Comparison of ENCODE assay signal across 8 cellular contexts in the genomic region with DNA sequence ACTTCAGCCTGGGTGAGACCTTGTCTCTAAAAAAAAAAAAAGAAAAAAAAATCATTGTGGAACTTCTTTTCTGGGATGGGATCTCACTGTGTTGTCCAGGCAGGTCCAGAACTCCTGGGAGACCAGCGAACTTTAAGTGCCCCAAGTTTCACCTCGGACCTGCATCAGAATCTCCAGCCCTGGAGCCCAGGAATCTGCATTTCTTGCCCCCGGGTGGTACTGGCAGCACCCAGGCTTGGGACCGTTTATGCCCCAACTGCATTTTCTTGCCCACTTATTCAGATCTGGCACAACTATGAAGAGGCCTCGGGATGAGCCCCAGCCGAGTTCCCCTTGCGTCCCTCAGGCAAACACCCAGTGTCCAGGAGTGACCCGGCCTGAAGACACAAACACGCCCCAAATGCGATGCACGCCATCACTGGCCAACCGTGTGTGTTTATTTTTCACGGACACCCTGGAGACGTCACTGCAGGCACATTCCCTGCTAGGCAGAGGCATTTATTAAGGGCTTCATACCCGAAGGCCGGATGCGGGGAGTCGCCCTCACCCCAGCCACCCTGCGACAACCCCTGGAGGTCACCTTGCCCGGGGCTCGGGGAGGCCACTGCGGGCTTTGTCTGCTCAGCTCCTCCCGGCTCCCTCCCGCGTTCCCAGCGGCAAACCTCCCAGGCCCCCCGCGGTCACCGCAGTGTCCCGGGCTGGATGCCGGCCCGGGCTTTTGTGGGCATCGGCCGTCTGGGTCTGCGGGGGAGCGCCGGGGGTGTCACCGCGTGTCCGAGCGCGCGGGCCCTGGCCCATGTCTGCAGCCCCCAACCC. TPM values are rescaled to one million over a fixed set of nuclear protein-coding genes. Genes with fewer than 3 reads are reported as not detected.
DNase-seq lines count a peak whose midpoint lies in the region; ATAC-seq, FAIRE-seq and TF ChIP-seq lines count a peak whose summit lies in the region.

No MANE protein-coding gene starts in this region.

- H3K9me3 Mint-ChIP-seq in activated CD8-positive, alpha-beta T cell treated with anti-CD3 and anti-CD28 coated beads, Interleukin-2, amount 10 ng/mL, durations not matched to agents 7 days and 5 days (ENCODE audit: insufficient read depth), result no peaks in the 10 kb centered on the region

- H3K4me3 ChIP-seq in HEK293 (ENCODE audit: low read depth, low read length) (peak overlapping the region; percentile 41), ovary (peak overlapping the region; percentile 43)

- peaks cover 0 to 8% of the 10 kb centered on the region in 2 experiments; a peak in 1 of 3 replicates for H3K36me3 ChIP-seq in HEK293 (ENCODE audit: control insufficient read depth in 2 of 2, insufficient read depth in 1 of 2, low read length in 2 of 2)
- no peaks in the 10 kb centered on the region for H3K36me3 ChIP-seq in ovary

- H3K36me3 Mint-ChIP-seq in activated CD8-positive, alpha-beta T cell treated with anti-CD3 and anti-CD28 coated beads, Interleukin-2, amount 10 ng/mL, durations not matched to agents 7 days and 5 days (ENCODE audit: low read depth), result no peaks in the 10 kb centered on the region

- peaks cover 3% of the 10 kb centered on the region for H3K4me1 Mint-ChIP-seq in activated CD8-positive, alpha-beta T cell treated with anti-CD3 and anti-CD28 coated beads, Interleukin-2, amount 10 ng/mL, durations not matched to agents 7 days and 5 days (ENCODE audit: low read depth)

- intact Hi-C loops in ovary (cut with DNase I), result no loop called here

- H3K9me3 ChIP-seq in HEK293 (ENCODE audit: control insufficient read depth, insufficient read depth, low read depth, low read length) (no peaks in the 10 kb centered on the region), ovary (no peaks in the 10 kb centered on the region)

- peak; percentile 70 for DNase-seq in AG20443 (ENCODE audit: low spot score)
- no peak for DNase-seq in activated CD8-positive, alpha-beta T cell treated with anti-CD3 and anti-CD28 coated beads, Interleukin-2, amount 10 ng/mL, durations not matched to agents 7 days and 5 days
- DNase-seq in glomerular visceral epithelial cell (ENCODE audit: extremely low spot score), result peak; percentile 53
- peak in 2 of 5 donors; percentile 27 to 59 for DNase-seq in ovary
- no peak for DNase-seq in D721Med (ENCODE audit: insufficient read length, low spot score)
- no peak for DNase-seq in activated CD8-positive, alpha-beta memory T cell treated with anti-CD3 and anti-CD28 coated beads, Interleukin-2, amount 50 U/mL, for 48 hours

- no peak for FAIRE-seq in D721Med (lab: Jason Lieb, UNC)

- H3K4me3 Mint-ChIP-seq in activated CD8-positive, alpha-beta T cell treated with anti-CD3 and anti-CD28 coated beads, Interleukin-2, amount 10 ng/mL, durations not matched to agents 7 days and 5 days, result peak overlapping the region; percentile 31

- H3K4me1 ChIP-seq in HEK293 (ENCODE audit: control insufficient read depth, insufficient read depth, low read length) (peaks cover 12% of the 10 kb centered on the region), ovary (ENCODE audit: insufficient read depth) (peaks cover 8% of the 10 kb centered on the region)

- CTCF ChIA-PET in HEK293 (lab: Yijun Ruan, JAX), result interaction anchor here (0.6 to 1.0 kb wide), 2 partner anchors 33 to 333 kb away, joined by 4 read pairs; no protein-coding TSS in a partner anchor
- CTCF ChIA-PET in activated CD8-positive, alpha-beta T cell treated with anti-CD3 and anti-CD28 coated beads, Interleukin-2, amount 10 ng/mL, durations not matched to agents 7 days and 5 days (lab: Charles Lee), result interaction anchor here (1.2 kb wide), 1 partner anchor 10 kb away, joined by 4 read pairs; no protein-coding TSS in a partner anchor

- no peak; the same call in 1 of the 2 replicates for TF ChIP-seq CTCF in HEK293 (tag by site-specific recombination; IDR thresholded peaks at IDR 0.05)
- TF ChIP-seq CTCF in ovary (IDR thresholded peaks at IDR 0.05), result no peak
- no peak for TF ChIP-seq CTCF in D721Med (IDR thresholded peaks at IDR 0.05; ENCODE audit: insufficient read depth, missing control alignments)

- peaks cover 27% of the 10 kb centered on the region for H3K27me3 Mint-ChIP-seq in activated CD8-positive, alpha-beta T cell treated with anti-CD3 and anti-CD28 coated beads, Interleukin-2, amount 10 ng/mL, durations not matched to agents 7 days and 5 days (ENCODE audit: low read depth)

- H3K27me3 ChIP-seq in ovary, result no peaks in the 10 kb centered on the region

- TF ChIP-seq EP300 in ovary (IDR thresholded peaks at IDR 0.05), result no peak

- WGBS in ovary, 3 donors, result 3 to 7% (median 4%) methylated on average over 28 to 43 of the region's 43 CpGs

- POLR2A ChIA-PET in HEK293 (lab: Yijun Ruan, JAX), result interaction anchor here (1.1 to 1.2 kb wide), 3 partner anchors 12 to 46 kb away, joined by 3 to 10 read pairs (median 3); a partner anchor contains a TSS
- POLR2A ChIA-PET in activated CD8-positive, alpha-beta T cell treated with anti-CD3 and anti-CD28 coated beads, Interleukin-2, amount 10 ng/mL, durations not matched to agents 7 days and 5 days (lab: Charles Lee), result no interaction called here

- no peak for ATAC-seq in activated CD8-positive, alpha-beta T cell treated with anti-CD3 and anti-CD28 coated beads, Interleukin-2, amount 10 ng/mL, durations not matched to agents 7 days and 5 days
- no peak for ATAC-seq in HG02970 (IDR thresholded peaks at IDR 0.05; ENCODE audit: low FRiP score, unreplicated experiment)

- H3K27ac Mint-ChIP-seq in activated CD8-positive, alpha-beta T cell treated with anti-CD3 and anti-CD28 coated beads, Interleukin-2, amount 10 ng/mL, durations not matched to agents 7 days and 5 days, result no peak overlapping the region

- no peak for TF ChIP-seq POLR2A in ovary (IDR thresholded peaks at IDR 0.05)

- H3K27ac ChIP-seq in HEK293 (ENCODE audit: extremely low read depth, low read depth, low read length), result peak overlapping the region; percentile 46; the same call in 1 of the 2 replicates
- peak overlapping the region in 1 of 2 donors; percentile 41 for H3K27ac ChIP-seq in ovary

TF ChIP-seq in HEK293, 187 proteins besides CTCF, POLR2A, EP300 and RAD21 (continues in another document):
- TF ChIP-seq ZNF521 (tag by site-specific recombination; IDR thresholded peaks at IDR 0.05) (no peak), ZNF121 (tag by site-specific recombination; IDR thresholded peaks at IDR 0.05) (peak; percentile 92), KLF10 (tag by site-specific recombination; IDR thresholded peaks at IDR 0.05) (peak; percentile 46; the same call in 1 of the 2 replicates), ZNF132 (tag by site-specific recombination; IDR thresholded peaks at IDR 0.05; ENCODE audit: borderline replicate concordance) (no peak), ZNF157 (tag by site-specific recombination; IDR thresholded peaks at IDR 0.05) (no peak), ZNF324 (tag by site-specific recombination; IDR thresholded peaks at IDR 0.05) (no peak), IKZF3 (tag by site-specific recombination; IDR thresholded peaks at IDR 0.05) (peak; percentile 53; the same call in 1 of the 2 replicates), RBAK (tag by site-specific recombination; IDR thresholded peaks at IDR 0.05) (no peak), ZBTB1 (tag by site-specific recombination; IDR thresholded peaks at IDR 0.05) (no peak), ZNF335 (tag by site-specific recombination; conservative IDR thresholded peaks at IDR 0.05) (peak; percentile 76), WT1 (tag by site-specific recombination; IDR thresholded peaks at IDR 0.05) (peak; percentile 47; the same call in 1 of the 2 replicates), ZBTB20 (tag by site-specific recombination; IDR thresholded peaks at IDR 0.05) (peak; percentile 97), ZNF624 (tag by site-specific recombination; IDR thresholded peaks at IDR 0.05) (no peak), ZNF529 (tag by site-specific recombination; IDR thresholded peaks at IDR 0.05; ENCODE audit: insufficient replicate concordance) (no peak)
- TF ChIP-seq, protein P1, sequence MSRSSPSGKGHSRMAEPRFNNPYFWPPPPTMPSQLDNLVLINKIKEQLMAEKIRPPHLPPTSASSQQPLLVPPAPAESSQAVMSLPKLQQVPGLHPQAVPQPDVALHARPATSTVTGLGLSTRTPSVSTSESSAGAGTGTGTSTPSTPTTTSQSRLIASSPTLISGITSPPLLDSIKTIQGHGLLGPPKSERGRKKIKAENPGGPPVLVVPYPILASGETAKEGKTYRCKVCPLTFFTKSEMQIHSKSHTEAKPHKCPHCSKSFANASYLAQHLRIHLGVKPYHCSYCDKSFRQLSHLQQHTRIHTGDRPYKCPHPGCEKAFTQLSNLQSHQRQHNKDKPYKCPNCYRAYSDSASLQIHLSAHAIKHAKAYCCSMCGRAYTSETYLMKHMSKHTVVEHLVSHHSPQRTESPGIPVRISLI (tag by site-specific recombination; IDR thresholded peaks at IDR 0.05), result no peak; the same call in 1 of the 2 replicates
- TF ChIP-seq, protein P2, sequence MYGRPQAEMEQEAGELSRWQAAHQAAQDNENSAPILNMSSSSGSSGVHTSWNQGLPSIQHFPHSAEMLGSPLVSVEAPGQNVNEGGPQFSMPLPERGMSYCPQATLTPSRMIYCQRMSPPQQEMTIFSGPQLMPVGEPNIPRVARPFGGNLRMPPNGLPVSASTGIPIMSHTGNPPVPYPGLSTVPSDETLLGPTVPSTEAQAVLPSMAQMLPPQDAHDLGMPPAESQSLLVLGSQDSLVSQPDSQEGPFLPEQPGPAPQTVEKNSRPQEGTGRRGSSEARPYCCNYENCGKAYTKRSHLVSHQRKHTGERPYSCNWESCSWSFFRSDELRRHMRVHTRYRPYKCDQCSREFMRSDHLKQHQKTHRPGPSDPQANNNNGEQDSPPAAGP (tag by site-specific recombination; IDR thresholded peaks at IDR 0.05), result peak; percentile 68; the same call in 1 of the 2 replicates

RNA-seq across cellular contexts. Expression of a gene that starts 0.7 kb away (rescaled TPM):
- total RNA-seq in activated CD8-positive, alpha-beta T cell treated with anti-CD3 and anti-CD28 coated beads, Interleukin-2, amount 10 ng/mL, durations not matched to agents 7 days and 5 days, result under 1 TPM in 1 of 2 experiments, not detected in 1; 0.08 TPM
- total RNA-seq in ovary, result 10 to 100 TPM in 1 of 7 donors, 1 to 10 TPM in 5, under 1 TPM in 1; 0.95 to 28.7 (median 6.1) TPM
- polyA plus RNA-seq in ovary, result 1 to 10 TPM; 2.5 to 2.9 TPM

RNA-seq across cellular contexts. Expression of a gene that starts 11.1 kb away (rescaled TPM):
- 100 to 1,000 TPM; 123 to 149 TPM for total RNA-seq in activated CD8-positive, alpha-beta T cell treated with anti-CD3 and anti-CD28 coated beads, Interleukin-2, amount 10 ng/mL, durations not matched to agents 7 days and 5 days
- total RNA-seq in ovary, result 1 to 10 TPM in 6 of 7 donors, under 1 TPM in 1; 0.91 to 7.6 (median 5.1) TPM
- 1 to 10 TPM; 2.0 to 2.2 TPM for polyA plus RNA-seq in ovary

RNA-seq across cellular contexts. Expression of a gene that starts 45.8 kb away (rescaled TPM):
- 100 to 1,000 TPM; 169 to 178 TPM for total RNA-seq in activated CD8-positive, alpha-beta T cell treated with anti-CD3 and anti-CD28 coated beads, Interleukin-2, amount 10 ng/mL, durations not matched to agents 7 days and 5 days
- 100 to 1,000 TPM; 132 to 210 (median 185) TPM for total RNA-seq in ovary
- polyA plus RNA-seq in ovary, result 100 to 1,000 TPM; 122 to 186 TPM

Comparison
In these comparisons a context has a peak if more than half of its experiments do, and no peak if none do; other contexts are left out.
1. DNase-seq: peak in AG20443 (single experiment) and glomerular visceral epithelial cell (single experiment); none in activated CD8-positive, alpha-beta T cell treated with anti-CD3 and anti-CD28 coated beads, Interleukin-2, amount 10 ng/mL, durations not matched to agents 7 days and 5 days (single experiment), D721Med (single experiment) and activated CD8-positive, alpha-beta memory T cell treated with anti-CD3 and anti-CD28 coated beads, Interleukin-2, amount 50 U/mL, for 48 hours (single experiment).
2. RNA of a gene that starts 11.1 kb away (total RNA-seq): 123 to 149 TPM in activated CD8-positive, alpha-beta T cell treated with anti-CD3 and anti-CD28 coated beads, Interleukin-2, amount 10 ng/mL, durations not matched to agents 7 days and 5 days; 0.91 to 7.6 TPM in ovary; every median in the first group is over 10 times any median in the second.